In the genomic region with DNA sequence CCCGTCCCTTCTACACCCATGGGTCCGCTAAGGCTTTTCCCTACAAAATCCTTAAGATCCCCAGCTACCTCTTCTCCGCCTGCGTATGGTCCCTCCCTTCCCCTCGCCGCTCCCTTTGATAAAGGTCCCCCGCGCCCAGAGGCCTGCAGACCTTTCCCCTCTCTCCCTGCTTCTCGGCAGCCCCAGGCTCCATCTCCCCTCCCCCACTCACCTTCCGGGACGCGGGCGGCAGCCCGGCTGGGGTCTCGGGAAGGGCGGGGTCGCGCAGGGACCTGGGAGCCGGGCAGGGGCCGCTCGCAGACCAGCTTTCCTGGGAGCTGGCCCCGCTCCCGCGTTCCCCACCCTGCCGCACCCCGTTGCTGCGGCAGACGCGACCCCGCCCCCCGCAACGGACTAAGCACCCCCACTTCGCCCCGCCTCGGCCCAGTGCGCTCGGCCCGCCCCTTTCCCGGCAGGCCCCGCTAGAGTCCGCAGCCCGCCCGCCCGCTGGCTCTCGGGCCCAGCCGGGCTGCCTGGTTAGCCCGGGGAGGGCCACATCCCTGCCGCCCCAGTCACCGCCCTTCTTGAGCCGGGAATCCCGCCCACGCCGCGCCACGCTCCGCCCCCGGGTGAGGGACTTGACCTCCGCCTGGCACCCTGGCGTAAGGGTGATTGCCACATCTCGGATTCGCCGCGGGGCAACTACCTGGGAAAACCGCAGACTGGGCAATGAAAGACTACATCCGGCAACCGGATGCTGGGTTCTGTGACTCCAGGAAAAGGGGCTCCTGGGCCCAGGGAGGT, we compare ENCODE assay signal across 1 cellular context.
A peak's percentile ranks its signal among the peaks of the same experiment; 100 is the strongest.
TF ChIP-seq lines count a peak whose summit lies in the region.

Gene FLOT1 (minus strand): TSS at position 372 of the 783 bp plus-strand sequence. CDS start 498 bp downstream, outside the sequence.

TF ChIP-seq in HepG2, 621 proteins besides CTCF, POLR2A, EP300 and RAD21 (continued from another document and continues in another):
- TF ChIP-seq, protein P1, sequence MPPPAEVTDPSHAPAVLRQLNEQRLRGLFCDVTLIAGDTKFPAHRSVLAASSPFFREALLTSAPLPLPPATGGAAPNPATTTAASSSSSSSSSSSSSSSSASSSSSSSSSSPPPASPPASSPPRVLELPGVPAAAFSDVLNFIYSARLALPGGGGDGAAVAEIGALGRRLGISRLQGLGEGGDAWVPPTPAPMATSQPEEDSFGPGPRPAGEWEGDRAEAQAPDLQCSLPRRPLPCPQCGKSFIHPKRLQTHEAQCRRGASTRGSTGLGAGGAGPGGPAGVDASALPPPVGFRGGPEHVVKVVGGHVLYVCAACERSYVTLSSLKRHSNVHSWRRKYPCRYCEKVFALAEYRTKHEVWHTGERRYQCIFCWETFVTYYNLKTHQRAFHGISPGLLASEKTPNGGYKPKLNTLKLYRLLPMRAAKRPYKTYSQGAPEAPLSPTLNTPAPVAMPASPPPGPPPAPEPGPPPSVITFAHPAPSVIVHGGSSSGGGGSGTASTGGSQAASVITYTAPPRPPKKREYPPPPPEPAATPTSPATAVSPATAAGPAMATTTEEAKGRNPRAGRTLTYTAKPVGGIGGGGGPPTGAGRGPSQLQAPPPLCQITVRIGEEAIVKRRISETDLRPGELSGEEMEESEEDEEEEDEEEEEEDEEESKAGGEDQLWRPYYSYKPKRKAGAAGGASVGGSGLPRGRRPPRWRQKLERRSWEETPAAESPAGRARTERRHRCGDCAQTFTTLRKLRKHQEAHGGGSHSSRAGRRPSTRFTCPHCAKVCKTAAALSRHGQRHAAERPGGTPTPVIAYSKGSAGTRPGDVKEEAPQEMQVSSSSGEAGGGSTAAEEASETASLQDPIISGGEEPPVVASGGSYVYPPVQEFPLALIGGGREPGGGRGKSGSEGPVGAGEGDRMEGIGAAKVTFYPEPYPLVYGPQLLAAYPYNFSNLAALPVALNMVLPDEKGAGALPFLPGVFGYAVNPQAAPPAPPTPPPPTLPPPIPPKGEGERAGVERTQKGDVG (CRISPR knock-in tag; IDR thresholded peaks at IDR 0.05; ENCODE audit: borderline replicate concordance), result peak; percentile 82
- TF ChIP-seq TCF7L2 (IDR thresholded peaks at IDR 0.05; ENCODE audit: low read depth, low read length), result no peak
- TF ChIP-seq ZNF792 (CRISPR knock-in tag; IDR thresholded peaks at IDR 0.05), result peak; percentile 72; the same call in 1 of the 2 replicates
- TF ChIP-seq HDAC1 (CRISPR knock-in tag; IDR thresholded peaks at IDR 0.05), result peak; percentile 96
- TF ChIP-seq HMG20B (CRISPR knock-in tag; conservative IDR thresholded peaks at IDR 0.05), result peak; percentile 74
- TF ChIP-seq TFE3 (CRISPR knock-in tag; IDR thresholded peaks at IDR 0.05), result peak; percentile 11; the same call in 1 of the 2 replicates
- TF ChIP-seq NCOA2 (CRISPR knock-in tag; IDR thresholded peaks at IDR 0.05), result peak; percentile 81
- peak; percentile 60; the same call in 1 of the 2 replicates for TF ChIP-seq TFAP4 (IDR thresholded peaks at IDR 0.05; ENCODE audit: borderline replicate concordance, low read depth)
- peak; percentile 94 for TF ChIP-seq ZBTB7B (CRISPR knock-in tag; IDR thresholded peaks at IDR 0.05)
- no peak; the same call in 1 of the 2 replicates for TF ChIP-seq PAX8 (CRISPR knock-in tag; IDR thresholded peaks at IDR 0.05; ENCODE audit: borderline replicate concordance)
- peak; percentile 45 for TF ChIP-seq RFXANK (CRISPR knock-in tag; IDR thresholded peaks at IDR 0.05)
- peak; percentile 90 for TF ChIP-seq ZNF691 (CRISPR knock-in tag; IDR thresholded peaks at IDR 0.05; ENCODE audit: borderline replicate concordance, low read depth)
- no peak; the same call in 1 of the 2 replicates for TF ChIP-seq HHEX (CRISPR knock-in tag; IDR thresholded peaks at IDR 0.05)
- TF ChIP-seq NFAT5 (CRISPR knock-in tag; IDR thresholded peaks at IDR 0.05), result peak; percentile 76
- TF ChIP-seq RARG (CRISPR knock-in tag; IDR thresholded peaks at IDR 0.05; ENCODE audit: low read depth), result no peak
- TF ChIP-seq NFIB (CRISPR knock-in tag; IDR thresholded peaks at IDR 0.05; ENCODE audit: borderline replicate concordance), result no peak
- TF ChIP-seq SALL2 (CRISPR knock-in tag; IDR thresholded peaks at IDR 0.05), result peak; percentile 91
- peak; percentile 93 for TF ChIP-seq WIZ (CRISPR knock-in tag; IDR thresholded peaks at IDR 0.05)
- peak; percentile 98 for TF ChIP-seq ZNF567 (CRISPR knock-in tag; IDR thresholded peaks at IDR 0.05; ENCODE audit: borderline replicate concordance)
- peak; percentile 26; the same call in 1 of the 2 replicates for TF ChIP-seq ZNF7 (CRISPR knock-in tag; IDR thresholded peaks at IDR 0.05)
- TF ChIP-seq, protein P2, sequence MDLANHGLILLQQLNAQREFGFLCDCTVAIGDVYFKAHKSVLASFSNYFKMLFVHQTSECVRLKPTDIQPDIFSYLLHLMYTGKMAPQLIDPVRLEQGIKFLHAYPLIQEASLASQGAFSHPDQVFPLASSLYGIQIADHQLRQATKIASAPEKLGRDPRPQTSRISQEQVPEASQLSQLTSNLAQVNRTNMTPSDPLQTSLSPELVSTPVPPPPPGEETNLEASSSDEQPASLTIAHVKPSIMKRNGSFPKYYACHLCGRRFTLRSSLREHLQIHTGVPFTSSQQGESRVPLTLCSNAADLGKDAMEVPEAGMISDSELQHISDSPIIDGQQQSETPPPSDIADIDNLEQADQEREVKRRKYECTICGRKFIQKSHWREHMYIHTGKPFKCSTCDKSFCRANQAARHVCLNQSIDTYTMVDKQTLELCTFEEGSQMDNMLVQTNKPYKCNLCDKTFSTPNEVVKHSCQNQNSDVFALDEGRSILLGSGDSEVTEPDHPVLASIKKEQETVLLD (CRISPR knock-in tag; IDR thresholded peaks at IDR 0.05; ENCODE audit: low read depth), result peak; percentile 87
- TF ChIP-seq TRIM24 (CRISPR knock-in tag; IDR thresholded peaks at IDR 0.05), result no peak; the same call in 1 of the 2 replicates
- TF ChIP-seq, protein P3, sequence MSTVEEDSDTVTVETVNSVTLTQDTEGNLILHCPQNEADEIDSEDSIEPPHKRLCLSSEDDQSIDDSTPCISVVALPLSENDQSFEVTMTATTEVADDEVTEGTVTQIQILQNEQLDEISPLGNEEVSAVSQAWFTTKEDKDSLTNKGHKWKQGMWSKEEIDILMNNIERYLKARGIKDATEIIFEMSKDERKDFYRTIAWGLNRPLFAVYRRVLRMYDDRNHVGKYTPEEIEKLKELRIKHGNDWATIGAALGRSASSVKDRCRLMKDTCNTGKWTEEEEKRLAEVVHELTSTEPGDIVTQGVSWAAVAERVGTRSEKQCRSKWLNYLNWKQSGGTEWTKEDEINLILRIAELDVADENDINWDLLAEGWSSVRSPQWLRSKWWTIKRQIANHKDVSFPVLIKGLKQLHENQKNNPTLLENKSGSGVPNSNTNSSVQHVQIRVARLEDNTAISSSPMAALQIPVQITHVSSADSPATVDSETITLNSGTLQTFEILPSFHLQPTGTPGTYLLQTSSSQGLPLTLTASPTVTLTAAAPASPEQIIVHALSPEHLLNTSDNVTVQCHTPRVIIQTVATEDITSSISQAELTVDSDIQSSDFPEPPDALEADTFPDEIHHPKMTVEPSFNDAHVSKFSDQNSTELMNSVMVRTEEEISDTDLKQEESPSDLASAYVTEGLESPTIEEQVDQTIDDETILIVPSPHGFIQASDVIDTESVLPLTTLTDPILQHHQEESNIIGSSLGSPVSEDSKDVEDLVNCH (CRISPR knock-in tag; IDR thresholded peaks at IDR 0.05), result no peak
- TF ChIP-seq ZFAT (CRISPR knock-in tag; conservative IDR thresholded peaks at IDR 0.05), result no peak
- no peak for TF ChIP-seq SCMH1 (CRISPR knock-in tag; IDR thresholded peaks at IDR 0.05; ENCODE audit: borderline replicate concordance)
- TF ChIP-seq ZSCAN20 (CRISPR knock-in tag; IDR thresholded peaks at IDR 0.05; ENCODE audit: borderline replicate concordance), result no peak
- no peak; the same call in none of the 2 replicates for TF ChIP-seq SRY (CRISPR knock-in tag; IDR thresholded peaks at IDR 0.05)
- TF ChIP-seq SP1 (IDR thresholded peaks at IDR 0.05), result no peak
- TF ChIP-seq SP1 (CRISPR knock-in tag; IDR thresholded peaks at IDR 0.05), result peak; percentile 85
- no peak for TF ChIP-seq PREB (CRISPR knock-in tag; IDR thresholded peaks at IDR 0.05)
- TF ChIP-seq HOXD1 (CRISPR knock-in tag; IDR thresholded peaks at IDR 0.05), result peak; percentile 3
- TF ChIP-seq, protein P4, sequence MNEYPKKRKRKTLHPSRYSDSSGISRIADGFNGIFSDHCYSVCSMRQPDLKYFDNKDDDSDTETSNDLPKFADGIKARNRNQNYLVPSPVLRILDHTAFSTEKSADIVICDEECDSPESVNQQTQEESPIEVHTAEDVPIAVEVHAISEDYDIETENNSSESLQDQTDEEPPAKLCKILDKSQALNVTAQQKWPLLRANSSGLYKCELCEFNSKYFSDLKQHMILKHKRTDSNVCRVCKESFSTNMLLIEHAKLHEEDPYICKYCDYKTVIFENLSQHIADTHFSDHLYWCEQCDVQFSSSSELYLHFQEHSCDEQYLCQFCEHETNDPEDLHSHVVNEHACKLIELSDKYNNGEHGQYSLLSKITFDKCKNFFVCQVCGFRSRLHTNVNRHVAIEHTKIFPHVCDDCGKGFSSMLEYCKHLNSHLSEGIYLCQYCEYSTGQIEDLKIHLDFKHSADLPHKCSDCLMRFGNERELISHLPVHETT (CRISPR knock-in tag; conservative IDR thresholded peaks at IDR 0.05), result peak; percentile 47; the same call in 1 of the 2 replicates
- TF ChIP-seq TAF15 (IDR thresholded peaks at IDR 0.05; ENCODE audit: low read depth, low read length, poor library complexity, severe bottlenecking), result peak; percentile 100
- TF ChIP-seq ZSCAN31 (CRISPR knock-in tag; IDR thresholded peaks at IDR 0.05; ENCODE audit: low read depth), result peak; percentile 80; the same call in 1 of the 2 replicates
- TF ChIP-seq CHD4 (IDR thresholded peaks at IDR 0.05; ENCODE audit: borderline replicate concordance, low read length), result no peak
